10 cellular contexts compared by ENCODE assay signal in the genomic region with DNA sequence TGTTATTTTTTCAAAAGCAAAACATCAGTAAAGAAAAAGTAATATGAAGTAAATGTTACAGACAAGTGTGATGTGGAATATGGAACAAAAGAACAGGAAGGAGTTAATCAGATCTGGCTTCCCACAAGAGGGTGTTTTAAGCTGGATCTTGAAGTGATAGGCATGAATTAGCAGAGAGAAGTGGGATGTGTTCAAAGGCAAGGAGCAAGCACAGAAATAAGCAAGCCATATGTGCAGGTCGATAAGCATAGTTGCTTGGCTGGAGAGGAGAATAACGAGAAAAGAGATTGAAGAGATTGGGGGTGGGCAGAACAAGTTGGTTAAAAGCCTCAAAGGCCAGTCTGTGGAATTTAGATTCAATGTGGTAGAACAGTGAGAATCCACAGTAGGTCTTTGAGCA.
"Had no signal": no experiment of that assay in that cellular context is flagged by ENCODE, and none has a peak within 500 bp of the region (broad histone marks: within the 10 kb centered on the region; RNA-seq: fewer than 3 reads in every experiment).

No MANE protein-coding gene starts in this region.

- H3K27ac Mint-ChIP-seq: activated CD8-positive, alpha-beta T cell treated with anti-CD3 and anti-CD28 coated beads for 36 hours; stimulated activated naive CD8-positive, alpha-beta T cell treated with anti-CD3 and anti-CD28 coated beads, Interleukin-15, amount 100 ng/mL, for 72 hours; T-helper 2 cell treated with Interferon-gamma antibody and Interleukin-4, amounts not matched to agents 5 μg/mL and 100 μg/mL, for 36 hours had no signal

- H3K9me3 Mint-ChIP-seq: activated CD8-positive, alpha-beta T cell treated with anti-CD3 and anti-CD28 coated beads for 36 hours had no signal

- H3K4me3 Mint-ChIP-seq: activated CD8-positive, alpha-beta T cell treated with anti-CD3 and anti-CD28 coated beads for 36 hours; stimulated activated naive CD8-positive, alpha-beta T cell treated with anti-CD3 and anti-CD28 coated beads, Interleukin-15, amount 100 ng/mL, for 72 hours; T-helper 2 cell treated with Interferon-gamma antibody and Interleukin-4, amounts not matched to agents 5 μg/mL and 100 μg/mL, for 36 hours had no signal

- DNase-seq: activated CD4-positive, alpha-beta T cell treated with anti-CD3 and anti-CD28 coated beads for 4 hours; activated CD8-positive, alpha-beta memory T cell treated with anti-CD3 and anti-CD28 coated beads, Interleukin-2, amount 50 U/mL, for 4 hours; activated CD8-positive, alpha-beta T cell treated with anti-CD3 and anti-CD28 coated beads for 36 hours; colonic mucosa; kidney glomerular epithelial cell; posterior cingulate gyrus; stimulated activated CD4-positive, alpha-beta T cell treated with anti-CD3 and anti-CD28 coated beads, Interleukin-4, amount 100 ng/mL, for 4 hours; stimulated activated naive CD8-positive, alpha-beta T cell treated with anti-CD3 and anti-CD28 coated beads, Interleukin-15, amount 100 ng/mL, for 72 hours; testis had no signal

- H3K27me3 Mint-ChIP-seq: activated CD8-positive, alpha-beta T cell treated with anti-CD3 and anti-CD28 coated beads for 36 hours; stimulated activated naive CD8-positive, alpha-beta T cell treated with anti-CD3 and anti-CD28 coated beads, Interleukin-15, amount 100 ng/mL, for 72 hours had no signal

- H3K4me1 Mint-ChIP-seq: stimulated activated naive CD8-positive, alpha-beta T cell treated with anti-CD3 and anti-CD28 coated beads, Interleukin-15, amount 100 ng/mL, for 72 hours had no signal
